Comparison of ENCODE assay signal across 23 cellular contexts in genomic region chr4:26473893-26474292, GRCh38. TPM values are rescaled to one million over a fixed set of nuclear protein-coding genes. Genes with fewer than 3 reads are reported as not detected.
"Had no signal": no experiment of that assay in that cellular context is flagged by ENCODE, and none has a peak within 500 bp of the region (broad histone marks: within the 10 kb centered on the region; RNA-seq: fewer than 3 reads in every experiment).

No MANE protein-coding gene starts in this region.

- H3K9me3 ChIP-seq: adrenal gland, breast epithelium had no signal

- H3K36me3 ChIP-seq: adrenal gland, breast epithelium had no signal

- H3K9ac ChIP-seq: KMS-11 had no signal

- H3K4me1 ChIP-seq: adrenal gland, breast epithelium had no signal

- H3K27me3 ChIP-seq: adrenal gland, breast epithelium had no signal

- H3K27me3 Mint-ChIP-seq: activated CD8-positive, alpha-beta T cell treated with anti-CD3 and anti-CD28 coated beads for 36 hours; activated naive CD8-positive, alpha-beta T cell treated with anti-CD3 and anti-CD28 coated beads, Interleukin-2, amount 10 ng/mL, durations not matched to agents 7 days and 5 days had no signal

- H3K4me3 Mint-ChIP-seq: activated CD8-positive, alpha-beta T cell treated with anti-CD3 and anti-CD28 coated beads for 36 hours; activated naive CD8-positive, alpha-beta T cell treated with anti-CD3 and anti-CD28 coated beads, Interleukin-2, amount 10 ng/mL, durations not matched to agents 7 days and 5 days; IgD-negative memory B cell had no signal

- H3K9me3 Mint-ChIP-seq: activated CD8-positive, alpha-beta T cell treated with anti-CD3 and anti-CD28 coated beads for 36 hours; activated naive CD8-positive, alpha-beta T cell treated with anti-CD3 and anti-CD28 coated beads, Interleukin-2, amount 10 ng/mL, durations not matched to agents 7 days and 5 days had no signal

- ATAC-seq: activated CD4-positive, CD25-positive, alpha-beta regulatory T cell treated with anti-CD3 and anti-CD28 coated beads, Interleukin-2, amount 50 U/mL, for 24 hours; activated CD8-positive, alpha-beta T cell treated with anti-CD3 and anti-CD28 coated beads for 36 hours; PC-3; SK-N-SH treated with all-trans-retinoic acid at 6 μM for 48 hours had no signal

- H3K36me3 Mint-ChIP-seq: activated naive CD8-positive, alpha-beta T cell treated with anti-CD3 and anti-CD28 coated beads, Interleukin-2, amount 10 ng/mL, durations not matched to agents 7 days and 5 days had no signal

- H3K4me3 ChIP-seq: adrenal gland, breast epithelium had no signal

- H3K27ac ChIP-seq: adrenal gland, breast epithelium, KMS-11 had no signal

- H3K27ac Mint-ChIP-seq: activated CD8-positive, alpha-beta T cell treated with anti-CD3 and anti-CD28 coated beads for 36 hours; activated naive CD8-positive, alpha-beta T cell treated with anti-CD3 and anti-CD28 coated beads, Interleukin-2, amount 10 ng/mL, durations not matched to agents 7 days and 5 days had no signal

- H3K4me2 ChIP-seq: KMS-11 had no signal

- H3K4me1 Mint-ChIP-seq: activated naive CD8-positive, alpha-beta T cell treated with anti-CD3 and anti-CD28 coated beads, Interleukin-2, amount 10 ng/mL, durations not matched to agents 7 days and 5 days; IgD-negative memory B cell had no signal

- DNase-seq: activated CD4-positive, alpha-beta T cell treated with anti-CD3 and anti-CD28 coated beads for 4 hours; activated CD8-positive, alpha-beta memory T cell treated with anti-CD3 and anti-CD28 coated beads, Interleukin-2, amount 50 U/mL, for 4 hours; activated CD8-positive, alpha-beta T cell treated with anti-CD3 and anti-CD28 coated beads for 36 hours; activated naive CD4-positive, alpha-beta T cell treated with anti-CD3 and anti-CD28 coated beads, Interleukin-2, amount 50 U/mL, for 16 hours; activated naive CD8-positive, alpha-beta T cell treated with anti-CD3 and anti-CD28 coated beads, Interleukin-2, amount 10 ng/mL, durations not matched to agents 7 days and 5 days; adrenal gland; anterior cingulate cortex; caudate nucleus; MM.1S; NCI-H1105; NCI-H1436; NCI-H1694 treated with DMSO at 0.1 percent for 48 hours; NCI-H2029 treated with DMSO at 0.1 percent for 48 hours; NCI-H524; PC-3; SW 1271 had no signal

RNA-seq across cellular contexts. Expression of gene CCKAR, which starts 16.4 kb away (rescaled TPM):
- total RNA-seq: activated CD8-positive, alpha-beta T cell treated with anti-CD3 and anti-CD28 coated beads for 36 hours; activated naive CD8-positive, alpha-beta T cell treated with anti-CD3 and anti-CD28 coated beads, Interleukin-2, amount 10 ng/mL, durations not matched to agents 7 days and 5 days; breast epithelium; cerebellum; PC-3; T-helper 1 cell treated with Interleukin-12 subunit alpha and Interleukin-12 subunit beta and Interleukin-4 antibody, amounts not matched to agents 30 ng/mL and 1 ng/mL, for 36 hours had no signal
